1 cellular context compared by ENCODE assay signal in genomic region chr19:2534374-2535050, GRCh38.
TF ChIP-seq lines count a peak whose summit lies in the region.

No MANE protein-coding gene starts in this region.

TF ChIP-seq in A549, 52 proteins besides CTCF, POLR2A, EP300 and RAD21:
- no peak for TF ChIP-seq POLR2AphosphoS2 (conservative IDR thresholded peaks at IDR 0.05; ENCODE audit: low read length)
- no peak for TF ChIP-seq PHF8 (IDR thresholded peaks at IDR 0.05; ENCODE audit: borderline replicate concordance, low read depth)
- no peak for TF ChIP-seq RFX5 (IDR thresholded peaks at IDR 0.05)
- TF ChIP-seq NPAS2 (CRISPR knock-in tag; IDR thresholded peaks at IDR 0.05; ENCODE audit: borderline replicate concordance): no peak
- TF ChIP-seq FOSB (CRISPR knock-in tag; IDR thresholded peaks at IDR 0.05): no peak
- TF ChIP-seq FOSL2 (IDR thresholded peaks at IDR 0.05): no peak
- no peak for TF ChIP-seq FOSL2 (CRISPR knock-in tag; IDR thresholded peaks at IDR 0.05)
- TF ChIP-seq SREBF2 (IDR thresholded peaks at IDR 0.05): no peak
- TF ChIP-seq JUNB (IDR thresholded peaks at IDR 0.05): no peak
- no peak for TF ChIP-seq TP53 (CRISPR knock-in tag; IDR thresholded peaks at IDR 0.05)
- no peak for TF ChIP-seq PBX3 (IDR thresholded peaks at IDR 0.05)
- TF ChIP-seq ZNF302 (CRISPR knock-in tag; IDR thresholded peaks at IDR 0.05): no peak
- TF ChIP-seq BHLHE40 (IDR thresholded peaks at IDR 0.05; ENCODE audit: low read depth, low read length): no peak
- TF ChIP-seq FOXS1 (CRISPR knock-in tag; IDR thresholded peaks at IDR 0.05): no peak
- TF ChIP-seq MAZ (IDR thresholded peaks at IDR 0.05; ENCODE audit: borderline replicate concordance, low read depth, low read length): no peak
- TF ChIP-seq TFCP2L1 (CRISPR knock-in tag; IDR thresholded peaks at IDR 0.05): no peak
- TF ChIP-seq NR3C1 (IDR thresholded peaks at IDR 0.05): no peak
- TF ChIP-seq EHMT2 (IDR thresholded peaks at IDR 0.05; ENCODE audit: low read depth): no peak
